9 cellular contexts compared by ENCODE assay signal in the genomic region with DNA sequence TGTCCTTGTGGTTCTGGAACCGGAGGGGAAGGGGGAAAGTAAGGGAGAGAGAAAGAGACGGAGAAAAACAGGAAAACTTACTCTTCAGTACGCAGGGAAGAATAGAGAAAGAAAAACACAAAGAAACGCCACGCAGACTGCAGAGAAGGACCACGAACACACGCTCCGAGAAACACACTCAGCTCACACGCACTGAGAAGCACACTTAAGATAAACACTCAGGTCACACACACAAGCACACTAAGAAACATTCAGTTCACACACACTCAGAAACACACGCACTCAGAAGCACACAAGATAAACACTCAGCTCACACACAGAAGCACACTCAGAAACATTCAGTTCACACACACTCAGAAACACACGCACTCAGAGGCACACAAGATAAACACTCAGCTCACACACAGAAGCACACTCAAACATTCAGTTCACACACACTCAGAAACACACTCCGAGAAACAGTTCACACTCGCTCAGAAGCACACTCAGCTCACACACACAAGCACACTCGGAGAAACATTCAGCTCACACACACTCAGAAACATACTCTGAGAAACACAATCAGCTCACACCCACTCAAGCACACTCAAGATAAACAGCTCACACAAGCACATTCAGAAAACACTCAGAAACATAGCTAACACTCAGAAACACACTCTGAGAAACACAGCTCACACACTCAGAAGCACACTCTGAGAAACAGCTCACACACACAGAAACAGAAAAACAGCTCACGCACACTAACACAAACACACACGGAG. TPM values are rescaled to one million over a fixed set of nuclear protein-coding genes. Genes with fewer than 3 reads are reported as not detected.
DNase-seq lines count a peak whose midpoint lies in the region; ATAC-seq and TF ChIP-seq lines count a peak whose summit lies in the region.
"Had no signal": no experiment of that assay in that cellular context is flagged by ENCODE, and none has a peak within 500 bp of the region (broad histone marks: within the 10 kb centered on the region; RNA-seq: fewer than 3 reads in every experiment).

No MANE protein-coding gene starts in this region.

- H3K9ac ChIP-seq in OCI-LY3 (ENCODE audit: low read length) (peak overlapping the region; percentile 73), neural cell (ENCODE audit: low read length) (peak overlapping the region; percentile 60)

- H3K4me2 ChIP-seq in OCI-LY3 (ENCODE audit: low read length) (peak overlapping the region; percentile 88), neural cell (ENCODE audit: low read length) (peak overlapping the region; percentile 80)

- no peaks in the 10 kb centered on the region for H3K9me2 ChIP-seq in neural cell (ENCODE audit: insufficient read depth, low read length)

- TF ChIP-seq RAD21 in neural cell (conservative IDR thresholded peaks at IDR 0.05), result no peak

- no peak for TF ChIP-seq POLR2A in esophagus squamous epithelium (IDR thresholded peaks at IDR 0.05)

- H3K4me1 ChIP-seq in OCI-LY3 (ENCODE audit: low read length), result peaks cover 20% of the 10 kb centered on the region
- peaks cover 4 to 29% (median 9%) of the 10 kb centered on the region in 3 donors for H3K4me1 ChIP-seq in esophagus squamous epithelium
- peaks cover 4% of the 10 kb centered on the region for H3K4me1 ChIP-seq in effector memory CD4-positive, alpha-beta T cell (ENCODE audit: control insufficient read depth, insufficient read depth, low read length, poor library complexity, severe bottlenecking)

- H3K9me3 ChIP-seq in OCI-LY3 (ENCODE audit: insufficient read depth, low read length), result no peaks in the 10 kb centered on the region
- no peaks in the 10 kb centered on the region for H3K9me3 ChIP-seq in esophagus squamous epithelium
- no peaks in the 10 kb centered on the region for H3K9me3 ChIP-seq in neural cell (ENCODE audit: low read length)
- no peaks in the 10 kb centered on the region for H3K9me3 ChIP-seq in effector memory CD4-positive, alpha-beta T cell (ENCODE audit: control insufficient read depth, low read length)

- WGBS in esophagus squamous epithelium, 2 donors, result 16 to 18% methylated on average over 15 to 16 of the region's 16 CpGs

- H3K27me3 ChIP-seq in OCI-LY3 (ENCODE audit: low read depth, low read length) (peaks cover 10% of the 10 kb centered on the region), esophagus squamous epithelium (peaks cover 0 to 21% (median 0%) of the 10 kb centered on the region in 4 donors), neural cell (ENCODE audit: insufficient read depth, low read depth, low read length) (no peaks in the 10 kb centered on the region)
- peaks cover 9% of the 10 kb centered on the region for H3K27me3 ChIP-seq in effector memory CD4-positive, alpha-beta T cell (replicated peaks; ENCODE audit: control insufficient read depth, insufficient read depth, low read length, poor library complexity, severe bottlenecking)

- ATAC-seq in HG03439 (IDR thresholded peaks at IDR 0.05; ENCODE audit: unreplicated experiment), result no peak
- no peak for ATAC-seq in GM18498 (IDR thresholded peaks at IDR 0.05; ENCODE audit: unreplicated experiment)

- H3K4me3 ChIP-seq in AG09309 (ENCODE audit: control insufficient read depth, low read depth, low read length), result peak overlapping the region; percentile 69
- peak overlapping the region; percentile 84 for H3K4me3 ChIP-seq in OCI-LY3 (ENCODE audit: low read length)
- H3K4me3 ChIP-seq in esophagus squamous epithelium, result peak overlapping the region; percentile 54 to 83 (median 68)
- peak overlapping the region; percentile 74 for H3K4me3 ChIP-seq in neural cell (ENCODE audit: low read length)
- no peak overlapping the region for H3K4me3 ChIP-seq in effector memory CD4-positive, alpha-beta T cell (ENCODE audit: insufficient read depth, low read depth, low read length, poor library complexity, severe bottlenecking)

- DNase-seq in AG09309 (ENCODE audit: low read depth) (no peak), esophagus squamous epithelium (lab: John Stamatoyannopoulos, UW) (no peak), A172 (ENCODE audit: low spot score) (no peak)
- DNase-seq in effector memory CD4-positive, alpha-beta T cell, result no peak
- DNase-seq: DMS79 had no signal

- TF ChIP-seq EP300 in neural cell (conservative IDR thresholded peaks at IDR 0.05; ENCODE audit: poor library complexity, severe bottlenecking), result no peak

- no peaks in the 10 kb centered on the region for H3K36me3 ChIP-seq in OCI-LY3 (replicated peaks; ENCODE audit: low read depth, low read length)
- peaks cover 0 to 10% (median 0%) of the 10 kb centered on the region in 3 donors for H3K36me3 ChIP-seq in esophagus squamous epithelium
- H3K36me3 ChIP-seq in neural cell (ENCODE audit: insufficient read depth, low read length), result no peaks in the 10 kb centered on the region
- no peaks in the 10 kb centered on the region for H3K36me3 ChIP-seq in effector memory CD4-positive, alpha-beta T cell (ENCODE audit: control insufficient read depth, insufficient read depth, low read length)

- H3F3A ChIP-seq in neural cell (ENCODE audit: insufficient read depth, low read length, poor library complexity, severe bottlenecking), result no peaks in the 10 kb centered on the region

- H2AFZ ChIP-seq in OCI-LY3 (ENCODE audit: low read depth, low read length) (peak overlapping the region; percentile 80), neural cell (ENCODE audit: low read depth, low read length) (peak overlapping the region; percentile 48)

- TF ChIP-seq CTCF in AG09309 (IDR thresholded peaks at IDR 0.05; ENCODE audit: control insufficient read depth, insufficient read depth, low read depth, low read length, missing control alignments) (no peak), OCI-LY3 (IDR thresholded peaks at IDR 0.05; ENCODE audit: low read depth, low read length) (no peak), esophagus squamous epithelium (IDR thresholded peaks at IDR 0.05) (no peak), neural cell (IDR thresholded peaks at IDR 0.05; ENCODE audit: poor library complexity, severe bottlenecking) (no peak)

- H3K27ac ChIP-seq in OCI-LY3 (ENCODE audit: low read length) (no peak overlapping the region), esophagus squamous epithelium (peak overlapping the region; percentile 54 to 88 (median 80)), neural cell (ENCODE audit: low read length) (peak overlapping the region; percentile 1)
- H3K27ac ChIP-seq in effector memory CD4-positive, alpha-beta T cell (ENCODE audit: insufficient read depth, low read length, poor library complexity, severe bottlenecking), result no peak overlapping the region

- intact Hi-C loops in esophagus squamous epithelium (cut with DNase I), result no loop called here

- H4K20me1 ChIP-seq in OCI-LY3 (ENCODE audit: insufficient read depth, low read length), result no peaks in the 10 kb centered on the region
- no peaks in the 10 kb centered on the region for H4K20me1 ChIP-seq in neural cell (ENCODE audit: insufficient read depth)

- no peaks in the 10 kb centered on the region for H3K79me2 ChIP-seq in OCI-LY3 (ENCODE audit: low read length)
- peaks cover 7% of the 10 kb centered on the region for H3K79me2 ChIP-seq in neural cell (replicated peaks; ENCODE audit: insufficient read depth, low read length)

TF ChIP-seq in neural cell, 6 proteins besides CTCF, POLR2A, EP300 and RAD21:
- TF ChIP-seq SMC3 (conservative IDR thresholded peaks at IDR 0.05; ENCODE audit: poor library complexity) (no peak), POLR2AphosphoS5 (IDR thresholded peaks at IDR 0.05) (peak; percentile 6), EZH2 (IDR thresholded peaks at IDR 0.05; ENCODE audit: borderline replicate concordance, insufficient read depth, low read length, poor library complexity, severe bottlenecking) (no peak), TAF1 (IDR thresholded peaks at IDR 0.05; ENCODE audit: low read depth) (no peak)
- TF ChIP-seq, protein P1, sequence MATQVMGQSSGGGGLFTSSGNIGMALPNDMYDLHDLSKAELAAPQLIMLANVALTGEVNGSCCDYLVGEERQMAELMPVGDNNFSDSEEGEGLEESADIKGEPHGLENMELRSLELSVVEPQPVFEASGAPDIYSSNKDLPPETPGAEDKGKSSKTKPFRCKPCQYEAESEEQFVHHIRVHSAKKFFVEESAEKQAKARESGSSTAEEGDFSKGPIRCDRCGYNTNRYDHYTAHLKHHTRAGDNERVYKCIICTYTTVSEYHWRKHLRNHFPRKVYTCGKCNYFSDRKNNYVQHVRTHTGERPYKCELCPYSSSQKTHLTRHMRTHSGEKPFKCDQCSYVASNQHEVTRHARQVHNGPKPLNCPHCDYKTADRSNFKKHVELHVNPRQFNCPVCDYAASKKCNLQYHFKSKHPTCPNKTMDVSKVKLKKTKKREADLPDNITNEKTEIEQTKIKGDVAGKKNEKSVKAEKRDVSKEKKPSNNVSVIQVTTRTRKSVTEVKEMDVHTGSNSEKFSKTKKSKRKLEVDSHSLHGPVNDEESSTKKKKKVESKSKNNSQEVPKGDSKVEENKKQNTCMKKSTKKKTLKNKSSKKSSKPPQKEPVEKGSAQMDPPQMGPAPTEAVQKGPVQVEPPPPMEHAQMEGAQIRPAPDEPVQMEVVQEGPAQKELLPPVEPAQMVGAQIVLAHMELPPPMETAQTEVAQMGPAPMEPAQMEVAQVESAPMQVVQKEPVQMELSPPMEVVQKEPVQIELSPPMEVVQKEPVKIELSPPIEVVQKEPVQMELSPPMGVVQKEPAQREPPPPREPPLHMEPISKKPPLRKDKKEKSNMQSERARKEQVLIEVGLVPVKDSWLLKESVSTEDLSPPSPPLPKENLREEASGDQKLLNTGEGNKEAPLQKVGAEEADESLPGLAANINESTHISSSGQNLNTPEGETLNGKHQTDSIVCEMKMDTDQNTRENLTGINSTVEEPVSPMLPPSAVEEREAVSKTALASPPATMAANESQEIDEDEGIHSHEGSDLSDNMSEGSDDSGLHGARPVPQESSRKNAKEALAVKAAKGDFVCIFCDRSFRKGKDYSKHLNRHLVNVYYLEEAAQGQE (IDR thresholded peaks at IDR 0.05; ENCODE audit: borderline replicate concordance), result no peak

RNA-seq across cellular contexts. Expression of a gene that starts 0.8 kb away (rescaled TPM):
- total RNA-seq in esophagus squamous epithelium, result 10 to 100 TPM in 3 of 4 donors, 1 to 10 TPM in 1; 6.4 to 61.4 (median 27.8) TPM
- 65.1 and 77.6 TPM in 2 replicates for polyA plus RNA-seq in neural cell
- 31.0 and 36.3 TPM in 2 replicates for polyA minus RNA-seq in neural cell
- total RNA-seq in A172 (2014; rRNA removed; shearing (Covaris generic)), result not detected in 2 replicates

RNA-seq across cellular contexts. Expression of a gene that starts 51.8 kb away (rescaled TPM):
- 10 to 100 TPM; 58.8 to 86.8 (median 64.3) TPM for total RNA-seq in esophagus squamous epithelium
- polyA plus RNA-seq in neural cell, result 10.7 and 18.0 TPM in 2 replicates
- polyA minus RNA-seq in neural cell, result 34.3 and 49.1 TPM in 2 replicates
- 0.10 and 0.17 TPM in 2 replicates for total RNA-seq in A172 (2014; rRNA removed; shearing (Covaris generic))

Comparison
In these comparisons a context has a peak if more than half of its experiments do, and no peak if none do; other contexts are left out.
1. H3K27ac ChIP-seq: peak in esophagus squamous epithelium (4 of 4) and neural cell (single experiment); none in OCI-LY3 (single experiment) and effector memory CD4-positive, alpha-beta T cell (single experiment).
2. RNA of a gene that starts 51.8 kb away (total RNA-seq): 58.8 to 86.8 TPM in esophagus squamous epithelium; 0.10 to 0.17 TPM in A172; every median in the first group is over 10 times any median in the second.